9 cellular contexts compared by ENCODE assay signal in genomic region chr10:74871595-74872382, GRCh38. TPM values are rescaled to one million over a fixed set of nuclear protein-coding genes. Genes with fewer than 3 reads are reported as not detected.
DNase-seq lines count a peak whose midpoint lies in the region; ATAC-seq and TF ChIP-seq lines count a peak whose summit lies in the region.
"Had no signal": no experiment of that assay in that cellular context is flagged by ENCODE, and none has a peak within 500 bp of the region (broad histone marks: within the 10 kb centered on the region; RNA-seq: fewer than 3 reads in every experiment).

No MANE protein-coding gene starts in this region.

- CTCF ChIA-PET in IMR-90 (lab: Yijun Ruan, JAX): no interaction called here

- H3K4me2 ChIP-seq in IMR-90 (ENCODE audit: low read depth, low read length): no peak overlapping the region

- no peak overlapping the region for H3K56ac ChIP-seq in IMR-90 (ENCODE audit: extremely low read depth, insufficient read depth, low read length)

- no TSS peak for BruUV-seq in IMR-90 (replicated peaks; lab: Mats Ljungman, UMichigan)

- peaks cover 3% of the 10 kb centered on the region; the same call in 1 of the 2 replicates for H4K20me1 ChIP-seq in IMR-90 (ENCODE audit: insufficient read depth, low read length)

- H2BK120ac ChIP-seq in IMR-90 (ENCODE audit: low read depth, low read length): no peak overlapping the region; the same call in 1 of the 2 replicates

- no peak overlapping the region for H3K9ac ChIP-seq in IMR-90 (ENCODE audit: low read depth, low read length)

- no peaks in the 10 kb centered on the region for H3K9me3 ChIP-seq in IMR-90 (ENCODE audit: control insufficient read depth, insufficient read depth, low read length)

- H2AK5ac ChIP-seq in IMR-90 (ENCODE audit: low read depth, low read length): no peak overlapping the region

- TF ChIP-seq RAD21 in IMR-90 (IDR thresholded peaks at IDR 0.05; ENCODE audit: low read length): no peak

- POLR2A ChIA-PET in IMR-90 (lab: Charles Lee; ENCODE audit: unreplicated experiment): interaction anchor here (0.6 kb wide), 1 partner anchor 41 kb away, joined by 3 read pairs; no protein-coding TSS in a partner anchor

- no peaks in the 10 kb centered on the region for H3K9me3 Mint-ChIP-seq in mesothelial cell of epicardium

- H3K79me1 ChIP-seq in IMR-90 (ENCODE audit: low read depth in 1 of 2, low read length in 2 of 2): peaks cover 34 to 78% of the 10 kb centered on the region in 2 experiments

- no peak overlapping the region; the same call in 1 of the 2 replicates for H4K5ac ChIP-seq in IMR-90 (ENCODE audit: low read depth, low read length)

- H4K8ac ChIP-seq in IMR-90 (ENCODE audit: low read depth in 2 of 2, low read length in 2 of 2): peak overlapping the region in 1 of 2 experiments; percentile 24; a peak in 1 of 4 replicates

- no peaks in the 10 kb centered on the region for H3K27me3 Mint-ChIP-seq in mesothelial cell of epicardium (ENCODE audit: low read depth)

- H3K27ac Mint-ChIP-seq in mesothelial cell of epicardium: peak overlapping the region; percentile 47

- peaks cover 3% of the 10 kb centered on the region for H3K36me3 Mint-ChIP-seq in mesothelial cell of epicardium

- H3K14ac ChIP-seq in IMR-90 (replicated peaks; ENCODE audit: low read depth, low read length): no peak overlapping the region; the same call in 1 of the 2 replicates

- H3K27me3 ChIP-seq in IMR-90 (ENCODE audit: control insufficient read depth, insufficient read depth, low read length): no peaks in the 10 kb centered on the region
- H3K27me3 ChIP-seq: cardiac muscle cell had no signal

- no peak overlapping the region for H2AFZ ChIP-seq in IMR-90 (replicated peaks; ENCODE audit: low read length, poor library complexity)

- peaks cover 44% of the 10 kb centered on the region for H3K4me1 Mint-ChIP-seq in mesothelial cell of epicardium

- no peak for TF ChIP-seq POLR2A in IMR-90 (IDR thresholded peaks at IDR 0.05; ENCODE audit: low read depth, low read length)

- H2AK9ac ChIP-seq in IMR-90 (replicated peaks; ENCODE audit: low read depth, low read length, poor library complexity): no peak overlapping the region

- in situ Hi-C loops in IMR-90 (cut with MboI; ENCODE audit: low sequenced_read_pairs): no loop called here

- no peak overlapping the region for H2BK15ac ChIP-seq in IMR-90 (ENCODE audit: low read depth, low read length)

- H3K4ac ChIP-seq in IMR-90 (ENCODE audit: low read depth, low read length): peak overlapping the region; percentile 37; the same call in 1 of the 2 replicates

- H4K91ac ChIP-seq in IMR-90 (ENCODE audit: insufficient read depth, low read depth, low read length): no peak overlapping the region

- no peak overlapping the region; the same call in 1 of the 2 replicates for H2BK20ac ChIP-seq in IMR-90 (ENCODE audit: low read depth, low read length)

- H3K36me3 ChIP-seq in IMR-90 (ENCODE audit: control insufficient read depth, insufficient read depth, low read length): no peaks in the 10 kb centered on the region
- H3K36me3 ChIP-seq: cardiac muscle cell had no signal

- no peak for TF ChIP-seq CTCF in IMR-90 (conservative IDR thresholded peaks at IDR 0.05; ENCODE audit: low read depth, low read length)
- no peak for TF ChIP-seq CTCF in mesothelial cell of epicardium (IDR thresholded peaks at IDR 0.05; ENCODE audit: unreplicated experiment)

- no peak overlapping the region for H3K4me3 Mint-ChIP-seq in mesothelial cell of epicardium

- no peak overlapping the region for H3K18ac ChIP-seq in IMR-90 (ENCODE audit: low read depth, low read length)

- 0 out of 2 replicates have a peak overlapping the region, but pooled peaks have one; percentile 11 for H3K23ac ChIP-seq in IMR-90 (ENCODE audit: low read depth, low read length)

- peaks cover 6% of the 10 kb centered on the region; the same call in 1 of the 2 replicates for H3K9me1 ChIP-seq in IMR-90 (ENCODE audit: insufficient read depth, low read length)

- ATAC-seq in GM18861 (IDR thresholded peaks at IDR 0.05; ENCODE audit: unreplicated experiment) (peak; percentile 89), GM21717 (IDR thresholded peaks at IDR 0.05; ENCODE audit: unreplicated experiment) (peak; percentile 91), IMR-90 (ENCODE audit: low read depth) (no peak)

- H2BK5ac ChIP-seq in IMR-90 (ENCODE audit: low read depth, low read length, poor library complexity, severe bottlenecking): no peak overlapping the region

- no peak for DNase-seq in IMR-90
- DNase-seq in mesothelial cell of epicardium (ENCODE audit: low spot score in 2 of 2, unreplicated experiment in 2 of 2): no peak
- DNase-seq in cortex of kidney (lab: John Stamatoyannopoulos, UW): no peak
- DNase-seq in SHP77 treated with DMSO at 0.1 percent for 48 hours (lab: John Stamatoyannopoulos, UW): no peak
- no peak for DNase-seq in globus pallidus (ENCODE audit: low spot score)
- DNase-seq in germinal center (ENCODE audit: low spot score): no peak

- peaks cover 24% of the 10 kb centered on the region for H3K4me1 ChIP-seq in IMR-90 (ENCODE audit: control insufficient read depth, insufficient read depth, low read length)

- no peak overlapping the region for H3K4me3 ChIP-seq in IMR-90 (ENCODE audit: insufficient read depth, low read depth, low read length)
- H3K4me3 ChIP-seq: cardiac muscle cell had no signal

- no peak overlapping the region for H3K27ac ChIP-seq in IMR-90 (ENCODE audit: insufficient read depth, low read length)
- H3K27ac ChIP-seq: cardiac muscle cell had no signal

- intact Hi-C loops in IMR-90 (cut with micrococcal nuclease): no loop called here

- 100% methylated on average over 1 of the region's 5 CpGs; no CpG with 5 or more reads in 1 of the 2 experiments for WGBS in IMR-90 (ENCODE audit: extremely low coverage in 2 of 2, insufficient read length in 1 of 2), 2 experiments

- dilution Hi-C loops in IMR-90 (cut with HindIII; ENCODE audit: low sequenced_read_pairs, unreplicated experiment): no loop called here

TF ChIP-seq in IMR-90, 13 proteins besides CTCF, POLR2A, EP300 and RAD21:
- TF ChIP-seq FOS (IDR thresholded peaks at IDR 0.05; ENCODE audit: low read depth, low read length) (no peak), CEBPB (IDR thresholded peaks at IDR 0.05; ENCODE audit: low read depth, low read length) (no peak), CHD1 (IDR thresholded peaks at IDR 0.05; ENCODE audit: low read depth, low read length) (no peak), SMC3 (IDR thresholded peaks at IDR 0.05; ENCODE audit: low read depth, low read length) (no peak), ELK1 (IDR thresholded peaks at IDR 0.05; ENCODE audit: borderline replicate concordance, low read depth, low read length) (no peak), RFX5 (IDR thresholded peaks at IDR 0.05; ENCODE audit: low read depth, low read length) (no peak)

RNA-seq across cellular contexts. Expression of gene KAT6B, which starts 45.4 kb away (rescaled TPM):
- total RNA-seq in IMR-90 (2012; rRNA removed): 27.8 and 28.1 TPM in 2 replicates
- polyA plus RNA-seq in IMR-90 (2012; rRNA removed): 8.1 and 8.8 TPM in 2 replicates
- polyA plus RNA-seq in IMR-90 (2012; cell fraction: cytosol; rRNA removed): 3.6 and 4.2 TPM in 2 replicates
- 9.0 and 13.6 TPM in 2 replicates for polyA plus RNA-seq in IMR-90 (2012; cell fraction: nucleus; rRNA removed; ENCODE audit: low replicate concordance)
- total RNA-seq in mesothelial cell of epicardium: 147 to 155 TPM (median 148 TPM) in 3 replicates
